ENCODE assay signal across 8 cellular contexts in the genomic region with DNA sequence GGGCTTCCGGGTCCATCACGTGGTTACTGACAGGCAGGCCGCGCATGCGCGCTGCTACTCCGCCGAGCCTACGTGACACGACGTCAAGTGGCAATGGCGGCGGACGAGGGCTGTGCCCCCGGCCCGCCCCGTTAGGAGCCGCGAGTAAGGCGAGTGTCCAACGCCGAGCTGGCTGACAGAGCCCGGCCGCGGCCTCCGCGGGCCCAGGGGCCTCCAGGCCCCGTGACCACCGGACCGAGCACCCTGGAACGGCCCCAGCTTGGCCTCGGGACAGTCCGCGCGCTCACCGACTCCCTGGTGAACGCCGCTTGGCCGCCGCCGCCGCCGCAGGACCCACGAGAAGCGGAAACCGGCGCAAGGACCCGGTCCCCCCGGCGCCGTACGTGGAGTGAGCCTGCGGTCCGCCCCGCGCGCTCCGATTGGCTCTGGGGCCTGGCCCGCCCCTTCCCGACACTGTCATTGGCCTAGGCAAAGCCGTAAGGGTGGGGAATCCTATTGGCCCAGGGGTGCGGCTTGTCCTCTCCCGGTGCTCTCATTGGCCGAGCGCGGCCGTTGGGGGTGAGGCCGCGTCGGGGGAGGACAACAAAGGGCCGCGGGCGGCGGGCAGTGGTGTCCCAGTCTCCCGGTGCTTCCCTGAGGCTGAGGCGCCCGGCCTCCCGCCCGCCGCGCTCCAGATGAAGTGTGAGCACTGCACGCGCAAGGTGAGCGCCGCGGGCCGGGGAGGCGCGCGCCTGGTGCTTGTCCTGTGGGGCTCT. TPM values are rescaled to one million over a fixed set of nuclear protein-coding genes. Genes with fewer than 3 reads are reported as not detected.
A peak's percentile ranks its signal among the peaks of the same experiment; 100 is the strongest.
DNase-seq lines count a peak whose midpoint lies in the region; ATAC-seq and TF ChIP-seq lines count a peak whose summit lies in the region.

A gene (plus strand): TSS at position 612 of the 755 bp plus-strand sequence. CDS start 63 bp downstream, at position 675.

- H3K27me3 ChIP-seq in HUES64 (ENCODE audit: insufficient read depth, low read length) = no peaks in the 10 kb centered on the region
- H3K27me3 ChIP-seq in OCI-LY1 (ENCODE audit: insufficient read depth, low read length) = no peaks in the 10 kb centered on the region

- H3K9me2 ChIP-seq in OCI-LY1 (ENCODE audit: low read depth, low read length) = no peaks in the 10 kb centered on the region

- H3K9me3 ChIP-seq in HUES64 (ENCODE audit: insufficient read depth, low read depth, low read length) = no peaks in the 10 kb centered on the region; the same call in 1 of the 2 replicates
- H3K9me3 ChIP-seq in OCI-LY1 (ENCODE audit: low read length) = no peaks in the 10 kb centered on the region

- peak within 1 kb of the TSS; percentile 74 for H3K4me2 ChIP-seq in OCI-LY1 (ENCODE audit: low read length)

- peak within 1 kb of the TSS; percentile 93 for H3K9ac ChIP-seq in HUES64 (ENCODE audit: low read depth, low read length)
- H3K9ac ChIP-seq in OCI-LY1 (ENCODE audit: low read length) = peak within 1 kb of the TSS; percentile 86

- H3K27me3 Mint-ChIP-seq in Calu3 (ENCODE audit: unreplicated experiment) = no peaks in the 10 kb centered on the region
- H3K27me3 Mint-ChIP-seq in endothelial cell (ENCODE audit: unreplicated experiment) = peaks cover 14% of the 10 kb centered on the region

- H3K36me3 ChIP-seq in HUES64 (ENCODE audit: insufficient read depth, low read length) (peaks cover 30% of the 10 kb centered on the region), OCI-LY1 (ENCODE audit: insufficient read depth, low read length) (peaks cover 34% of the 10 kb centered on the region)

- no TSS peak for BruUV-seq in Calu3 (replicated peaks; lab: Mats Ljungman, UMichigan)

- H3K4me1 ChIP-seq in HUES64 (ENCODE audit: insufficient read depth, low read length) = peaks cover 5% of the 10 kb centered on the region; the same call in 1 of the 2 replicates
- H3K4me1 ChIP-seq in OCI-LY1 (ENCODE audit: insufficient read depth, low read length, severe bottlenecking) = peaks cover 19% of the 10 kb centered on the region

- H3K36me3 Mint-ChIP-seq in Calu3 (ENCODE audit: insufficient read depth, unreplicated experiment) (peaks cover 40% of the 10 kb centered on the region), endothelial cell (ENCODE audit: low read depth, unreplicated experiment) (peaks cover 26% of the 10 kb centered on the region)

- TF ChIP-seq CTCF in Calu3 (IDR thresholded peaks at IDR 0.05; ENCODE audit: unreplicated experiment) = no peak
- no peak for TF ChIP-seq CTCF in OCI-LY1 (IDR thresholded peaks at IDR 0.05; ENCODE audit: low read length)
- TF ChIP-seq CTCF in endothelial cell (IDR thresholded peaks at IDR 0.05; ENCODE audit: unreplicated experiment) = no peak

- CTCF ChIA-PET in Calu3 (lab: Charles Lee) = interaction anchor here (1.3 kb wide), 1 partner anchor 160 kb away, joined by 3 read pairs; no protein-coding TSS in a partner anchor

- H3K4me1 Mint-ChIP-seq in Calu3 (ENCODE audit: low read depth, unreplicated experiment) (peaks cover 32% of the 10 kb centered on the region), endothelial cell (ENCODE audit: unreplicated experiment) (peaks cover 20% of the 10 kb centered on the region)

- H3K9me3 Mint-ChIP-seq in Calu3 (ENCODE audit: low read depth, unreplicated experiment) (peaks cover 2% of the 10 kb centered on the region), endothelial cell (ENCODE audit: unreplicated experiment) (no peaks in the 10 kb centered on the region)

- H4K20me1 ChIP-seq in OCI-LY1 (ENCODE audit: insufficient read depth, low read length) = no peaks in the 10 kb centered on the region

- no peaks in the 10 kb centered on the region for H3K79me2 ChIP-seq in OCI-LY1 (ENCODE audit: insufficient read depth, low read length)

- under 1% methylated on average over 90 of the region's 90 CpGs for WGBS in HUES64

- ATAC-seq in GM21447 (IDR thresholded peaks at IDR 0.05; ENCODE audit: unreplicated experiment) = peak; percentile 95

- H3K27ac ChIP-seq in HUES64 (ENCODE audit: low read depth, low read length) (peak within 1 kb of the TSS; percentile 99), OCI-LY1 (ENCODE audit: low read depth, low read length, poor library complexity, severe bottlenecking) (peak within 1 kb of the TSS; percentile 84)

- peak within 1 kb of the TSS; percentile 78 for H3K4me3 ChIP-seq in HUES64 (ENCODE audit: low read length)
- H3K4me3 ChIP-seq in OCI-LY1 (ENCODE audit: low read depth, low read length, poor library complexity, severe bottlenecking) = peak within 1 kb of the TSS; percentile 83

- intact Hi-C loops in Calu3 (cut with micrococcal nuclease; ENCODE audit: unreplicated experiment) = no loop called here

- DNase-seq in Calu3 = peak; percentile 98
- peak; percentile 95 for DNase-seq in activated CD8-positive, alpha-beta memory T cell treated with anti-CD3 and anti-CD28 coated beads, Interleukin-2, amount 50 U/mL, for 4 hours
- peak; percentile 96 for DNase-seq in endothelial cell (ENCODE audit: low spot score)
- DNase-seq in midbrain (lab: John Stamatoyannopoulos, UW) = peak; percentile 100
- peak; percentile 92 to 94 for DNase-seq in stimulated activated CD8-positive, alpha-beta memory T cell treated with anti-CD3 and anti-CD28 coated beads, Interleukin-2, amount 100 ng/mL, for 1 hour (ENCODE audit: low read depth in 2 of 2)

- peak within 1 kb of the TSS; percentile 87 for H3K4me3 Mint-ChIP-seq in Calu3 (ENCODE audit: low read depth, unreplicated experiment)
- peak within 1 kb of the TSS; percentile 98 for H3K4me3 Mint-ChIP-seq in endothelial cell (ENCODE audit: unreplicated experiment)

- H3K27ac Mint-ChIP-seq in Calu3 (ENCODE audit: unreplicated experiment) (peak within 1 kb of the TSS; percentile 78), endothelial cell (ENCODE audit: unreplicated experiment) (peak within 1 kb of the TSS; percentile 94)

- H3F3A ChIP-seq in OCI-LY1 (ENCODE audit: insufficient read depth, low read length) = no peaks in the 10 kb centered on the region

- H2AFZ ChIP-seq in OCI-LY1 (ENCODE audit: low read length) = no peak within 1 kb of the TSS

RNA-seq across cellular contexts. Expression of the gene that starts here (rescaled TPM):
- total RNA-seq in Calu3 (2022) = 38.1 and 39.4 TPM in 2 replicates
- 79.8 TPM for polyA plus RNA-seq in HUES64 (2013, experiment 1 of 2)
- polyA plus RNA-seq in HUES64 (2013, experiment 2 of 2) = 85.3 TPM
- total RNA-seq in endothelial cell (ENCODE audit: unreplicated experiment) = 88.7 TPM

Comparison
In these comparisons a context has a peak if more than half of its experiments do, and no peak if none do; other contexts are left out.
1. Peak in every context shown above with its lines: DNase-seq, ATAC-seq, H3K4me3 ChIP-seq and H3K27ac ChIP-seq.